17 cellular contexts compared by ENCODE assay signal in genomic region chr17:80960037-80960796, GRCh38. TPM values are rescaled to one million over a fixed set of nuclear protein-coding genes. Genes with fewer than 3 reads are reported as not detected.
DNase-seq lines count a peak whose midpoint lies in the region; ATAC-seq and TF ChIP-seq lines count a peak whose summit lies in the region.
"Had no signal": no experiment of that assay in that cellular context is flagged by ENCODE, and none has a peak within 500 bp of the region (broad histone marks: within the 10 kb centered on the region; RNA-seq: fewer than 3 reads in every experiment).

No MANE protein-coding gene starts in this region.

- no peak for TF ChIP-seq POLR2A in transverse colon (IDR thresholded peaks at IDR 0.05)

- H3K27me3 ChIP-seq in fibroblast of lung (ENCODE audit: control insufficient read depth, insufficient read depth, low read length) (no peaks in the 10 kb centered on the region), neuronal stem cell (ENCODE audit: control insufficient read depth in 3 of 3, insufficient read depth in 3 of 3, low read depth in 1 of 3, low read length in 3 of 3) (no peaks in the 10 kb centered on the region), transverse colon (no peaks in the 10 kb centered on the region)
- H3K27me3 ChIP-seq: BLaER1, cardiac muscle cell had no signal

- H3K14ac ChIP-seq in neuronal stem cell (ENCODE audit: low read length): peak overlapping the region; percentile 71

- peak overlapping the region; percentile 41 for H2BK12ac ChIP-seq in neuronal stem cell (ENCODE audit: low read length)

- H2BK120ac ChIP-seq in neuronal stem cell (ENCODE audit: low read depth, low read length): peak overlapping the region; percentile 91

- H3K27ac ChIP-seq in fibroblast of lung (ENCODE audit: insufficient read depth, low read length) (peak overlapping the region; percentile 42), neuronal stem cell (replicated peaks; ENCODE audit: low read length) (no peak overlapping the region), transverse colon (peak overlapping the region; percentile 81 to 92 (median 86))
- H3K27ac ChIP-seq: BLaER1, cardiac muscle cell, epithelial cell of prostate, PC-9 had no signal

- WGBS in neuronal stem cell (ENCODE audit: extremely low coverage in 2 of 2, insufficient read length in 2 of 2, insufficient replicate concordance in 1 of 2), 2 donors: no CpG with 5 or more reads among the region's 24 CpGs
- 63% methylated on average over 21 of the region's 24 CpGs; no CpG with 5 or more reads in 1 of the 2 donors for WGBS in transverse colon (ENCODE audit: low coverage in 1 of 2), 2 donors

- peaks cover 7% of the 10 kb centered on the region for H3K79me1 ChIP-seq in neuronal stem cell (ENCODE audit: low read depth, low read length)

- in situ Hi-C loops in transverse colon (cut with MboI; ENCODE audit: low pct_ligation_motif_present in 1 of 4, low pct_unique_long_range_greater_than_20kb in 1 of 4, low sequenced_read_pairs in 3 of 4): no loop called here

- TF ChIP-seq CTCF in fibroblast of lung (conservative IDR thresholded peaks at IDR 0.05 in 1 of 2, IDR thresholded peaks at IDR 0.05 in 1 of 2; ENCODE audit: low read depth in 1 of 2, low read length in 2 of 2): no peak
- TF ChIP-seq CTCF in transverse colon (IDR thresholded peaks at IDR 0.05): no peak

- no peak for ATAC-seq in activated T-helper 17 cell treated with anti-CD3 and anti-CD28 coated beads, Interleukin-2, amount 50 U/mL, for 72 hours (replicated peaks)
- no peak for ATAC-seq in GM18868 (IDR thresholded peaks at IDR 0.05; ENCODE audit: unreplicated experiment)
- ATAC-seq: T-cell had no signal

- peak overlapping the region; percentile 72 for H4K91ac ChIP-seq in neuronal stem cell (ENCODE audit: low read depth, low read length, poor library complexity)

- H3K4ac ChIP-seq in neuronal stem cell (ENCODE audit: low read length): no peak overlapping the region

- no peaks in the 10 kb centered on the region for H3K9me3 Mint-ChIP-seq in activated T-helper 17 cell treated with anti-CD3 and anti-CD28 coated beads, Interleukin-2, amount 50 U/mL, for 72 hours
- H3K9me3 Mint-ChIP-seq: H9, neural crest cell, T-cell had no signal

- no peak overlapping the region for H3K4me2 ChIP-seq in fibroblast of lung (ENCODE audit: extremely low read depth, insufficient read depth, low read length)
- H3K4me2 ChIP-seq in neuronal stem cell (ENCODE audit: insufficient read depth, low read length, poor library complexity, severe bottlenecking): no peak overlapping the region
- H3K4me2 ChIP-seq: PC-9 had no signal

- H3K79me2 ChIP-seq in fibroblast of lung (ENCODE audit: control insufficient read depth, insufficient read depth, low read length): no peaks in the 10 kb centered on the region

- H3K4me1 ChIP-seq in fibroblast of lung (ENCODE audit: control insufficient read depth, extremely low read depth, insufficient read depth, low read length) (peaks cover 10% of the 10 kb centered on the region), neuronal stem cell (ENCODE audit: control insufficient read depth in 2 of 2, insufficient read depth in 1 of 2, low read depth in 1 of 2, low read length in 2 of 2) (peaks cover 4 to 31% of the 10 kb centered on the region in 2 donors), transverse colon (peaks cover 11 to 32% (median 18%) of the 10 kb centered on the region in 4 donors)

- H3K36me3 ChIP-seq in fibroblast of lung (ENCODE audit: control insufficient read depth, insufficient read depth, low read length): peaks cover 5% of the 10 kb centered on the region
- H3K36me3 ChIP-seq in neuronal stem cell (replicated peaks in 1 of 2; ENCODE audit: control insufficient read depth in 2 of 2, insufficient read depth in 2 of 2, low read length in 2 of 2): peaks cover 4 to 5% of the 10 kb centered on the region in 2 donors
- no peaks in the 10 kb centered on the region for H3K36me3 ChIP-seq in transverse colon
- H3K36me3 ChIP-seq: cardiac muscle cell had no signal

- H2BK5ac ChIP-seq in neuronal stem cell (ENCODE audit: low read length): peak overlapping the region; percentile 6

- H4K20me1 ChIP-seq in fibroblast of lung (ENCODE audit: control insufficient read depth, extremely low read depth, insufficient read depth, low read length): no peaks in the 10 kb centered on the region

- H2BK15ac ChIP-seq in neuronal stem cell (ENCODE audit: low read length): peak overlapping the region; percentile 94

- H2AFZ ChIP-seq in fibroblast of lung (ENCODE audit: low read length): no peak overlapping the region
- H2AFZ ChIP-seq in neuronal stem cell (ENCODE audit: low read length): no peak overlapping the region
- H2AFZ ChIP-seq: PC-9 had no signal

- H4K8ac ChIP-seq in neuronal stem cell (ENCODE audit: low read depth, low read length): peak overlapping the region; percentile 82

- intact Hi-C loops in transverse colon (cut with DNase I; ENCODE audit: low total_unique reads): no loop called here

- DNase-seq in fibroblast of lung (ENCODE audit: low read depth in 2 of 2): no peak
- DNase-seq in neuronal stem cell (ENCODE audit: low spot score): no peak
- DNase-seq in transverse colon: no peak
- no peak for DNase-seq in RPMI8226
- DNase-seq in DMS 273 (lab: John Stamatoyannopoulos, UW; ENCODE audit: unreplicated experiment): no peak
- DNase-seq: activated CD4-positive, CD25-positive, alpha-beta regulatory T cell; activated naive CD4-positive, alpha-beta T cell treated with Interleukin-2 at 50 U/mL for 16 hours; H9; NCI-H1436 treated with DMSO at 0.1 percent for 48 hours; T-cell had no signal

- no peaks in the 10 kb centered on the region for H3K4me1 Mint-ChIP-seq in activated T-helper 17 cell treated with anti-CD3 and anti-CD28 coated beads, Interleukin-2, amount 50 U/mL, for 72 hours
- H3K4me1 Mint-ChIP-seq: neural crest cell had no signal

- H2AK5ac ChIP-seq in neuronal stem cell (ENCODE audit: low read depth, low read length): peak overlapping the region; percentile 97

- H3K9ac ChIP-seq in fibroblast of lung (ENCODE audit: insufficient read depth, low read length) (peak overlapping the region; percentile 29), neuronal stem cell (ENCODE audit: low read depth, low read length, poor library complexity) (peak overlapping the region; percentile 70)
- H3K9ac ChIP-seq: BLaER1 had no signal

- H3K4me3 Mint-ChIP-seq in activated T-helper 17 cell treated with anti-CD3 and anti-CD28 coated beads, Interleukin-2, amount 50 U/mL, for 72 hours: no peak overlapping the region
- H3K4me3 Mint-ChIP-seq: H9, neural crest cell, T-cell had no signal

- no peaks in the 10 kb centered on the region for H3K27me3 Mint-ChIP-seq in activated T-helper 17 cell treated with anti-CD3 and anti-CD28 coated beads, Interleukin-2, amount 50 U/mL, for 72 hours
- H3K27me3 Mint-ChIP-seq: T-cell had no signal

- no peak for TF ChIP-seq EP300 in transverse colon (IDR thresholded peaks at IDR 0.05; ENCODE audit: low read depth)

- H3K9me3 ChIP-seq in fibroblast of lung (ENCODE audit: control insufficient read depth, insufficient read depth, low read depth, low read length) (no peaks in the 10 kb centered on the region), neuronal stem cell (replicated peaks in 1 of 2; ENCODE audit: control insufficient read depth in 2 of 2, insufficient read depth in 1 of 2, low read depth in 1 of 2, low read length in 2 of 2) (peaks cover under 1 to 1% of the 10 kb centered on the region in 2 donors), transverse colon (no peaks in the 10 kb centered on the region)
- H3K9me3 ChIP-seq: BLaER1 had no signal

- H3K36me3 Mint-ChIP-seq in activated T-helper 17 cell treated with anti-CD3 and anti-CD28 coated beads, Interleukin-2, amount 50 U/mL, for 72 hours (ENCODE audit: low read depth): peaks cover 83% of the 10 kb centered on the region

- H3K23ac ChIP-seq in neuronal stem cell (ENCODE audit: low read depth, low read length, poor library complexity): peak overlapping the region; percentile 73

- H3K4me3 ChIP-seq in fibroblast of lung (replicated peaks in 1 of 4; ENCODE audit: control extremely low read depth in 1 of 4, insufficient read depth in 1 of 4, low read depth in 3 of 4, low read length in 4 of 4) (no peak overlapping the region), neuronal stem cell (ENCODE audit: low read length in 2 of 2) (no peak overlapping the region), transverse colon (no peak overlapping the region)
- H3K4me3 ChIP-seq: BLaER1, cardiac muscle cell, PC-9 had no signal

- H3K27ac Mint-ChIP-seq in activated T-helper 17 cell treated with anti-CD3 and anti-CD28 coated beads, Interleukin-2, amount 50 U/mL, for 72 hours: peak overlapping the region; percentile 54
- H3K27ac Mint-ChIP-seq: T-cell had no signal

- H3K18ac ChIP-seq in neuronal stem cell (ENCODE audit: low read length): peak overlapping the region; percentile 76

RNA-seq across cellular contexts. Expression of gene CHMP6, which starts 31.4 kb away (rescaled TPM):
- 10 to 100 TPM; 17.2 to 19.8 TPM for total RNA-seq in activated T-helper 17 cell treated with anti-CD3 and anti-CD28 coated beads, Interleukin-2, amount 50 U/mL, for 72 hours
- 9.2 and 11.2 TPM in 2 replicates for total RNA-seq in fibroblast of lung
- polyA plus RNA-seq in fibroblast of lung: 30.1 and 34.4 TPM in 2 replicates
- 33.4 and 34.9 TPM in 2 replicates for polyA plus RNA-seq in fibroblast of lung (2012)
- polyA minus RNA-seq in fibroblast of lung (ENCODE audit: low replicate concordance): 7.2 and 12.8 TPM in 2 replicates
- 14.3 TPM for polyA plus RNA-seq in neuronal stem cell (2013, experiment 1 of 2)
- 13.1 TPM for polyA plus RNA-seq in neuronal stem cell (2013, experiment 2 of 2)
- 100 to 1,000 TPM in 1 of 4 donors, 10 to 100 TPM in 3; 38.6 to 107 (median 41.7) TPM for total RNA-seq in transverse colon
